ENCODE assay signal across 10 cellular contexts in genomic region chr17:73064084-73064938, GRCh38. TPM values are rescaled to one million over a fixed set of nuclear protein-coding genes. Genes with fewer than 3 reads are reported as not detected.
DNase-seq lines count a peak whose midpoint lies in the region; ATAC-seq and TF ChIP-seq lines count a peak whose summit lies in the region.
"Had no signal": no experiment of that assay in that cellular context is flagged by ENCODE, and none has a peak within 500 bp of the region (broad histone marks: within the 10 kb centered on the region; RNA-seq: fewer than 3 reads in every experiment).

No MANE protein-coding gene starts in this region.

- DNase-seq in LHCN-M2 (ENCODE audit: low read depth) (peak; percentile 35), ascending aorta (ENCODE audit: low spot score in 2 of 2) (no peak), midbrain (lab: John Stamatoyannopoulos, UW) (peak; percentile 23), T1000 (lab: John Stamatoyannopoulos, UW) (no peak), SW480 (ENCODE audit: low spot score) (no peak)
- DNase-seq: activated T-cell treated with anti-CD3 and anti-CD28 coated beads, Interleukin-2, amount 50 U/mL, for 4 hours had no signal

- H3K4me3 ChIP-seq in BLaER1 treated with 17β-estradiol and CSF1 and Interleukin-3, amounts not matched to agents 10 nM and 100 nM = no peak overlapping the region
- no peak overlapping the region for H3K4me3 ChIP-seq in ascending aorta

- no peak overlapping the region for H3K27ac ChIP-seq in BLaER1 treated with 17β-estradiol and CSF1 and Interleukin-3, amounts not matched to agents 10 nM and 100 nM
- peak overlapping the region; percentile 27 to 35 for H3K27ac ChIP-seq in ascending aorta
- H3K27ac ChIP-seq: C4-2B had no signal

- peaks cover 12 to 40% (median 30%) of the 10 kb centered on the region in 11 experiments; a peak in 19 of 22 replicates for H3K36me3 ChIP-seq in BLaER1 treated with 17β-estradiol and CSF1 and Interleukin-3, amounts not matched to agents 10 nM and 100 nM
- no peaks in the 10 kb centered on the region for H3K36me3 ChIP-seq in ascending aorta

- no peak overlapping the region for H3K9ac ChIP-seq in BLaER1 treated with 17β-estradiol and CSF1 and Interleukin-3, amounts not matched to agents 10 nM and 100 nM

- intact Hi-C loops in ascending aorta (cut with DNase I) = no loop called here

- ATAC-seq in HG02642 (IDR thresholded peaks at IDR 0.05; ENCODE audit: poor library complexity, unreplicated experiment) = no peak
- ATAC-seq in GM21515 (IDR thresholded peaks at IDR 0.05; ENCODE audit: unreplicated experiment) = no peak
- ATAC-seq: activated T-cell treated with anti-CD3 and anti-CD28 coated beads, Interleukin-2, amount 50 U/mL, for 4 hours had no signal

- H3K27me3 ChIP-seq in BLaER1 treated with 17β-estradiol and CSF1 and Interleukin-3, amounts not matched to agents 10 nM and 100 nM = no peaks in the 10 kb centered on the region
- no peaks in the 10 kb centered on the region for H3K27me3 ChIP-seq in ascending aorta

- peaks cover 0 to 3% (median 0%) of the 10 kb centered on the region in 11 experiments; a peak in 2 of 22 replicates for H4K20me1 ChIP-seq in BLaER1 treated with 17β-estradiol and CSF1 and Interleukin-3, amounts not matched to agents 10 nM and 100 nM

- TF ChIP-seq CTCF in ascending aorta (IDR thresholded peaks at IDR 0.05) = no peak

- peak overlapping the region in 8 of 11 experiments; percentile 11 to 47 (median 32); a peak in 15 of 22 replicates for H3K4me2 ChIP-seq in BLaER1 treated with 17β-estradiol and CSF1 and Interleukin-3, amounts not matched to agents 10 nM and 100 nM

- H3K4me1 ChIP-seq in BLaER1 treated with 17β-estradiol and CSF1 and Interleukin-3, amounts not matched to agents 10 nM and 100 nM = peaks cover 4 to 34% (median 28%) of the 10 kb centered on the region in 10 experiments; a peak in 17 of 20 replicates
- peaks cover 0 to 4% of the 10 kb centered on the region in 2 donors for H3K4me1 ChIP-seq in ascending aorta

- H3K9me3 ChIP-seq in BLaER1 treated with 17β-estradiol and CSF1 and Interleukin-3, amounts not matched to agents 10 nM and 100 nM (replicated peaks in 1 of 11) = peaks cover 3 to 31% (median 10%) of the 10 kb centered on the region in 11 experiments; a peak in 16 of 22 replicates
- no peaks in the 10 kb centered on the region for H3K9me3 ChIP-seq in ascending aorta

RNA-seq across cellular contexts. Expression of gene SLC39A11, which starts 28.2 kb away (rescaled TPM):
- 8.6 and 16.7 TPM in 2 replicates for total RNA-seq in LHCN-M2 (2014; rRNA removed)
- polyA plus RNA-seq in LHCN-M2 (2012) = 9.2 TPM
- total RNA-seq in ascending aorta = 4.9 TPM

Comparison
In these comparisons a context has a peak if more than half of its experiments do, and no peak if none do; other contexts are left out.
1. H3K27ac ChIP-seq: peak in ascending aorta (2 of 2); none in BLaER1 treated with 17β-estradiol and CSF1 and Interleukin-3, amounts not matched to agents 10 nM and 100 nM (0 of 11).
2. DNase-seq: peak in LHCN-M2 (single experiment) and midbrain (single experiment); none in ascending aorta (0 of 2), T1000 (single experiment) and SW480 (single experiment).